8 cellular contexts compared by ENCODE assay signal in the genomic region with DNA sequence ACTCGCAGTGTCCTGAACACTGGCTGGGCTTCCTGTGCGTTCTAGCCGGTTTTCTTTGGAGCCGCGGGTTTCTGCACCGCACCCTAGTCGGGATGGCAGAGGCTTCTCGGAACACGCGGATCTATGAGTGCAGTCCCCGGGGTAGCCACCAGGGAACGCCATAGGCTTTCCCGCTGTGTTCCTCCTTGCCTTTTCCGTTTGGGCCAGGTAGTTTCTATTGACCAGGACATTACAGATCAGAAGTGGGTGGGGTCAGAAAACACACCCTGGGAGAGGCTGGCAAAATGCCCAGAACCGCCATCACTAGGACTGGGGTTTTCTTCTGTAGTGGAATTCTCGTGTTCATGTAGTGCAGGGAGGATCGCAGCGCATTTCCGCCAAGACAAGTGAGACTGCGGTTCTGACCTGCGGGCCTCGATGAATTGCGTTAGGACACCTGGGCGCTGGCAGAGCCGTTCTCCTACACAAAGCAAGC.
DNase-seq lines count a peak whose midpoint lies in the region; ATAC-seq, FAIRE-seq and TF ChIP-seq lines count a peak whose summit lies in the region.
"Not testable (repeated sequence)": the region's sequence is repeated elsewhere in the genome, so short reads cannot be mapped to it uniquely, and the experiment has no call there.

No MANE protein-coding gene starts in this region.

- DNase-seq in NCI-H460 (ENCODE audit: extremely low read depth, low read depth) (peak; percentile 29), fibroblast of lung (ENCODE audit: low read depth in 2 of 2) (peak; percentile 43 to 46), lung (ENCODE audit: low spot score) (peak; percentile 63)
- peak; percentile 68 to 76 for DNase-seq in activated CD4-positive, alpha-beta T cell treated with anti-CD3 and anti-CD28 coated beads, Interleukin-2, amount 50 U/mL, for 48 hours
- not testable (repeated sequence) for DNase-seq in astrocyte (ENCODE audit: low read depth); smooth muscle cell (lab: John Stamatoyannopoulos, UW; ENCODE audit: unreplicated experiment)

- H3K4me2 ChIP-seq in astrocyte (ENCODE audit: low read length), result peak overlapping the region; percentile 88
- H3K4me2 ChIP-seq in fibroblast of lung (ENCODE audit: extremely low read depth, insufficient read depth, low read length), result peak overlapping the region; percentile 70
- peak overlapping the region; percentile 87 for H3K4me2 ChIP-seq in smooth muscle cell

- H3K9ac ChIP-seq in astrocyte (ENCODE audit: low read length) (peak overlapping the region; percentile 53), smooth muscle cell (ENCODE audit: low read depth) (peak overlapping the region; percentile 62)
- H3K9ac ChIP-seq in fibroblast of lung (ENCODE audit: insufficient read depth, low read length), result not testable (repeated sequence)

- H3K36me3 ChIP-seq in astrocyte (ENCODE audit: insufficient read depth, low read length); fibroblast of lung (ENCODE audit: control insufficient read depth, insufficient read depth, low read length); lung (ENCODE audit: control insufficient read depth in 2 of 2, insufficient read depth in 2 of 2, low read length in 2 of 2); smooth muscle cell (ENCODE audit: low read depth): not testable (repeated sequence)

- not testable (repeated sequence) for H4K20me1 ChIP-seq in astrocyte (ENCODE audit: insufficient read depth, low read length); fibroblast of lung (ENCODE audit: control insufficient read depth, extremely low read depth, insufficient read depth, low read length); smooth muscle cell (ENCODE audit: low read depth)

- not testable (repeated sequence) for FAIRE-seq in astrocyte (lab: Jason Lieb, UNC)

- not testable (repeated sequence) for H3K27ac Mint-ChIP-seq in astrocyte (ENCODE audit: unreplicated experiment)

- not testable (repeated sequence) for H3K9me3 Mint-ChIP-seq in astrocyte (ENCODE audit: unreplicated experiment)

- H3K4me3 Mint-ChIP-seq in astrocyte (ENCODE audit: unreplicated experiment), result peak overlapping the region; percentile 71

- peaks cover 30% of the 10 kb centered on the region for H3K27me3 Mint-ChIP-seq in astrocyte (ENCODE audit: low read depth, unreplicated experiment)

- H3K36me3 Mint-ChIP-seq in astrocyte (ENCODE audit: low read depth, unreplicated experiment), result not testable (repeated sequence)

- TF ChIP-seq CTCF in 22Rv1 (IDR thresholded peaks at IDR 0.05), result peak; percentile 26; the same call in 1 of the 2 replicates
- TF ChIP-seq CTCF in GM12875 (IDR thresholded peaks at IDR 0.05; ENCODE audit: borderline replicate concordance, insufficient read depth, low read depth, low read length), result peak; percentile 39; the same call in 1 of the 2 replicates
- TF ChIP-seq CTCF in astrocyte (IDR thresholded peaks at IDR 0.05; ENCODE audit: insufficient read depth, low read depth, low read length), result peak; percentile 43
- peak; percentile 20 to 44 for TF ChIP-seq CTCF in fibroblast of lung (conservative IDR thresholded peaks at IDR 0.05 in 1 of 2, IDR thresholded peaks at IDR 0.05 in 1 of 2; ENCODE audit: low read depth in 1 of 2, low read length in 2 of 2)
- not testable (repeated sequence) for TF ChIP-seq CTCF in lung (IDR thresholded peaks at IDR 0.05; ENCODE audit: control extremely low read depth, extremely low read depth)
- peak; percentile 42 for TF ChIP-seq CTCF in smooth muscle cell (IDR thresholded peaks at IDR 0.05; ENCODE audit: borderline replicate concordance, insufficient read depth, poor library complexity, severe bottlenecking)

- not testable (repeated sequence) for H3K27ac ChIP-seq in 22Rv1; astrocyte (ENCODE audit: low read depth, low read length); fibroblast of lung (ENCODE audit: insufficient read depth, low read length); lung (ENCODE audit: low read depth in 1 of 2, low read length in 1 of 2)
- H3K27ac ChIP-seq in smooth muscle cell (ENCODE audit: low read depth), result peak overlapping the region; percentile 55

- H3K79me2 ChIP-seq in astrocyte (ENCODE audit: insufficient read depth, low read length); fibroblast of lung (ENCODE audit: control insufficient read depth, insufficient read depth, low read length); smooth muscle cell (ENCODE audit: low read depth): not testable (repeated sequence)

- H3K27me3 ChIP-seq in astrocyte (ENCODE audit: insufficient read depth, low read length); lung (ENCODE audit: control insufficient read depth, insufficient read depth); smooth muscle cell (ENCODE audit: low read depth): not testable (repeated sequence)
- peaks cover 24% of the 10 kb centered on the region for H3K27me3 ChIP-seq in fibroblast of lung (ENCODE audit: control insufficient read depth, insufficient read depth, low read length)

- peaks cover 11% of the 10 kb centered on the region for H3K4me1 Mint-ChIP-seq in astrocyte (ENCODE audit: low read depth, unreplicated experiment)

- ATAC-seq in lung (ENCODE audit: insufficient read depth, low FRiP score), result not testable (repeated sequence)

- peak overlapping the region; percentile 74 for H2AFZ ChIP-seq in astrocyte (ENCODE audit: low read depth, low read length)
- not testable (repeated sequence) for H2AFZ ChIP-seq in fibroblast of lung (ENCODE audit: low read length)
- peak overlapping the region; percentile 59 for H2AFZ ChIP-seq in smooth muscle cell (ENCODE audit: low read depth)

- WGBS in lung, 2 donors, result 2 to 4% methylated on average over 25 of the region's 25 CpGs
- WGBS in smooth muscle cell (ENCODE audit: low lambda C conversion rate), result 10% methylated on average over 25 of the region's 25 CpGs

- H3K4me1 ChIP-seq in astrocyte (ENCODE audit: insufficient read depth, low read length), result peaks cover 17% of the 10 kb centered on the region
- not testable (repeated sequence) for H3K4me1 ChIP-seq in fibroblast of lung (ENCODE audit: control insufficient read depth, extremely low read depth, insufficient read depth, low read length); lung (ENCODE audit: control insufficient read depth in 2 of 2, insufficient read depth in 2 of 2, low read length in 2 of 2); smooth muscle cell (ENCODE audit: low read depth)

- H3K9me3 ChIP-seq in astrocyte (ENCODE audit: insufficient read depth, low read depth, low read length); fibroblast of lung (ENCODE audit: control insufficient read depth, insufficient read depth, low read depth, low read length); lung (ENCODE audit: control insufficient read depth in 2 of 2, insufficient read depth in 1 of 2, low read length in 1 of 2); smooth muscle cell (replicated peaks; ENCODE audit: low read depth): not testable (repeated sequence)

- not testable (repeated sequence) for H3F3A ChIP-seq in smooth muscle cell (ENCODE audit: low read depth)

- H3K4me3 ChIP-seq in GM12875 (ENCODE audit: low read depth, low read length); lung: not testable (repeated sequence)
- peak overlapping the region; percentile 55 for H3K4me3 ChIP-seq in astrocyte (ENCODE audit: insufficient read depth, low read depth, low read length)
- H3K4me3 ChIP-seq in fibroblast of lung (replicated peaks in 1 of 4; ENCODE audit: control extremely low read depth in 1 of 4, insufficient read depth in 1 of 4, low read depth in 3 of 4, low read length in 4 of 4), result peak overlapping the region in 1 of 4 experiments; percentile 50
- H3K4me3 ChIP-seq in smooth muscle cell, result peak overlapping the region; percentile 43
